In the genomic region with DNA sequence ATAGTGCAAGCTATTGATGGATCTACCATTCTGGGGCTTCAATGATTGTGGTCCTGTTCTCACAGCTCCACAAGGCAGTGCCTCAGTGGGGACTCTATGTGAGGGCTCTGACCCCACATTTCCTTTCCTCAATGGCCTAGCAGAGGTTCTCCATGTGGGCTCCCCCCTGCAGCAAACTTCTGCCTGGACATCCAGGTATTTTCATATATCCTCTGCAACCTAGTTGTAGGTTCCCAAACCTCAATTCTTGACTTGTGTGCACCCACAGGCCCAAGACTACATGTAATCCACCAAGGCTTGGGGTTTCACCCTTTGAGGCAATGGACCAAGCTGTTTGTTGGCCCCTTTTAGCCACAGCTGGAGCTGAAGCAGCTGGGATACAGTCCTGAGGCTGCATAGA, we compare ENCODE assay signal across 2 cellular contexts.
TF ChIP-seq lines count a peak whose summit lies in the region.

No MANE protein-coding gene starts in this region.

TF ChIP-seq in HEK293, 187 proteins besides CTCF, POLR2A, EP300 and RAD21 (continued from another document):
- no peak for TF ChIP-seq ZNF549 (tag by site-specific recombination; IDR thresholded peaks at IDR 0.05)
TF ChIP-seq in HEK293: peak in this region for 2.

TF ChIP-seq in K562, 482 proteins besides CTCF, POLR2A, EP300 and RAD21 (continued from another document):
- no peak for TF ChIP-seq EGR1 (conservative IDR thresholded peaks at IDR 0.05)
- no peak for TF ChIP-seq SPI1 (IDR thresholded peaks at IDR 0.05; ENCODE audit: borderline replicate concordance, low read depth, low read length)
- TF ChIP-seq GATAD2B (IDR thresholded peaks at IDR 0.05; ENCODE audit: borderline replicate concordance): no peak
- TF ChIP-seq, protein P1, sequence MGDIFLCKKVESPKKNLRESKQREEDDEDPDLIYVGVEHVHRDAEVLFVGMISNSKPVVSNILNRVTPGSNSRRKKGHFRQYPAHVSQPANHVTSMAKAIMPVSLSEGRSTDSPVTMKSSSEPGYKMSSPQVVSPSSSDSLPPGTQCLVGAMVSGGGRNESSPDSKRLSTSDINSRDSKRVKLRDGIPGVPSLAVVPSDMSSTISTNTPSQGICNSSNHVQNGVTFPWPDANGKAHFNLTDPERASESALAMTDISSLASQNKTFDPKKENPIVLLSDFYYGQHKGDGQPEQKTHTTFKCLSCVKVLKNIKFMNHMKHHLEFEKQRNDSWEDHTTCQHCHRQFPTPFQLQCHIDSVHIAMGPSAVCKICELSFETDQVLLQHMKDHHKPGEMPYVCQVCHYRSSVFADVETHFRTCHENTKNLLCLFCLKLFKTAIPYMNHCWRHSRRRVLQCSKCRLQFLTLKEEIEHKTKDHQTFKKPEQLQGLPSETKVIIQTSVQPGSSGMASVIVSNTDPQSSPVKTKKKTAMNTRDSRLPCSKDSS (IDR thresholded peaks at IDR 0.05; ENCODE audit: low read depth, partially characterized antibody): peak; percentile 14
- TF ChIP-seq CBX3 (IDR thresholded peaks at IDR 0.05; ENCODE audit: borderline replicate concordance in 1 of 2, low read length in 2 of 2): peak in 1 of 2 experiments; percentile 90; a peak in 1 of 3 replicates
- TF ChIP-seq CEBPG (CRISPR knock-in tag; IDR thresholded peaks at IDR 0.05): no peak
- TF ChIP-seq CEBPG (tag; conservative IDR thresholded peaks at IDR 0.05 in 1 of 2, IDR thresholded peaks at IDR 0.05 in 1 of 2): no peak
- peak; percentile 32 for TF ChIP-seq ZFP36 (IDR thresholded peaks at IDR 0.05; ENCODE audit: low read depth, low read length, partially characterized antibody)
- no peak for TF ChIP-seq TEAD1 (CRISPR knock-in tag; IDR thresholded peaks at IDR 0.05)
- peak; percentile 81; the same call in 1 of the 2 replicates for TF ChIP-seq CBX5 (IDR thresholded peaks at IDR 0.05; ENCODE audit: borderline replicate concordance, low read depth)
